2 cellular contexts compared by ENCODE assay signal in the genomic region with DNA sequence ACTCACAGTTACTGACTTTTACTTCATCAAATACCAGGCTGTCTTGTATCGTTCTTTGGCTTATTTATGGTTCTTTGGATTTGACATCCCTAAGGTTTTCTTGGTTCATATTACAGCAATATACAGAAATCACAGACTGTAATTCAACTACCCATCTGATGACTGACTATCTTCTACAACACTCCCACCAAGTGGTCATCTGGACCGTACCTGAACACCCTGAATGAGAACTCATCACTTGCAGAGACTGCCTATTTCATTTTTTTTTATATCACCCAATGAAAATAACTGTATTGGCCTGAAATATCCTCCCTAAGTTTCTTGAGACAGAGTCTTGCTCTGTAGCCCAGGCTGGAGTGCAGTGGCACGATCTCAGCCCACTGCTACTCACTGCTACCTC.
TF ChIP-seq lines count a peak whose summit lies in the region.

No MANE protein-coding gene starts in this region.

TF ChIP-seq in HEK293, 187 proteins besides CTCF, POLR2A, EP300 and RAD21:
- TF ChIP-seq ZNF416 (tag by site-specific recombination; IDR thresholded peaks at IDR 0.05) (no peak), ZNF121 (tag by site-specific recombination; IDR thresholded peaks at IDR 0.05) (no peak), ZNF2 (tag by site-specific recombination; IDR thresholded peaks at IDR 0.05) (no peak), SP3 (tag by site-specific recombination; IDR thresholded peaks at IDR 0.05) (no peak), ZBTB20 (tag by site-specific recombination; IDR thresholded peaks at IDR 0.05) (no peak), TCF7L2 (IDR thresholded peaks at IDR 0.05; ENCODE audit: borderline replicate concordance, low read depth, low read length) (no peak), TRIM28 (IDR thresholded peaks at IDR 0.05; ENCODE audit: borderline replicate concordance, low read length) (no peak), ZNF292 (tag by site-specific recombination; IDR thresholded peaks at IDR 0.05; ENCODE audit: borderline replicate concordance, low read depth) (no peak), ZNF157 (tag by site-specific recombination; IDR thresholded peaks at IDR 0.05) (no peak), KLF7 (tag by site-specific recombination; IDR thresholded peaks at IDR 0.05; ENCODE audit: borderline replicate concordance) (no peak), ZNF146 (tag by site-specific recombination; IDR thresholded peaks at IDR 0.05) (no peak), ZNF248 (tag by site-specific recombination; IDR thresholded peaks at IDR 0.05) (no peak)
- TF ChIP-seq, protein P1, sequence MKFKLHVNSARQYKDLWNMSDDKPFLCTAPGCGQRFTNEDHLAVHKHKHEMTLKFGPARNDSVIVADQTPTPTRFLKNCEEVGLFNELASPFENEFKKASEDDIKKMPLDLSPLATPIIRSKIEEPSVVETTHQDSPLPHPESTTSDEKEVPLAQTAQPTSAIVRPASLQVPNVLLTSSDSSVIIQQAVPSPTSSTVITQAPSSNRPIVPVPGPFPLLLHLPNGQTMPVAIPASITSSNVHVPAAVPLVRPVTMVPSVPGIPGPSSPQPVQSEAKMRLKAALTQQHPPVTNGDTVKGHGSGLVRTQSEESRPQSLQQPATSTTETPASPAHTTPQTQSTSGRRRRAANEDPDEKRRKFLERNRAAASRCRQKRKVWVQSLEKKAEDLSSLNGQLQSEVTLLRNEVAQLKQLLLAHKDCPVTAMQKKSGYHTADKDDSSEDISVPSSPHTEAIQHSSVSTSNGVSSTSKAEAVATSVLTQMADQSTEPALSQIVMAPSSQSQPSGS (tag by site-specific recombination; IDR thresholded peaks at IDR 0.05; ENCODE audit: low read depth) = no peak

TF ChIP-seq in HepG2, 621 proteins besides CTCF, POLR2A, EP300 and RAD21:
- TF ChIP-seq, protein P2, sequence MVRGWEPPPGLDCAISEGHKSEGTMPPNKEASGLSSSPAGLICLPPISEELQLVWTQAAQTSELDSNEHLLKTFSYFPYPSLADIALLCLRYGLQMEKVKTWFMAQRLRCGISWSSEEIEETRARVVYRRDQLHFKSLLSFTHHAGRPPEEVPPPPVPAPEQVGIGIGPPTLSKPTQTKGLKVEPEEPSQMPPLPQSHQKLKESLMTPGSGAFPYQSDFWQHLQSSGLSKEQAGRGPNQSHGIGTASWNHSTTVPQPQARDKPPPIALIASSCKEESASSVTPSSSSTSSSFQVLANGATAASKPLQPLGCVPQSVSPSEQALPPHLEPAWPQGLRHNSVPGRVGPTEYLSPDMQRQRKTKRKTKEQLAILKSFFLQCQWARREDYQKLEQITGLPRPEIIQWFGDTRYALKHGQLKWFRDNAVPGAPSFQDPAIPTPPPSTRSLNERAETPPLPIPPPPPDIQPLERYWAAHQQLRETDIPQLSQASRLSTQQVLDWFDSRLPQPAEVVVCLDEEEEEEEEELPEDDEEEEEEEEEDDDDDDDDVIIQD (CRISPR knock-in tag; IDR thresholded peaks at IDR 0.05; ENCODE audit: low read depth) = no peak
- no peak for TF ChIP-seq MTA1 (CRISPR knock-in tag; IDR thresholded peaks at IDR 0.05; ENCODE audit: borderline replicate concordance)
- TF ChIP-seq ZNF572 (CRISPR knock-in tag; IDR thresholded peaks at IDR 0.05) = no peak
- peak; percentile 40 for TF ChIP-seq STAG1 (CRISPR knock-in tag; IDR thresholded peaks at IDR 0.05)
TF ChIP-seq in HepG2: peak in this region for 1.
